In genomic region chr2:178296394-178297090, GRCh38 we compare ENCODE assay signal across 1 cellular context.
TF ChIP-seq lines count a peak whose summit lies in the region.

No MANE protein-coding gene starts in this region.

TF ChIP-seq in WTC11, 78 proteins besides CTCF, POLR2A, EP300 and RAD21 (continued from another document):
- TF ChIP-seq PRDM15 (CRISPR knock-in tag; IDR thresholded peaks at IDR 0.05) (no peak), ESRRA (CRISPR knock-in tag; IDR thresholded peaks at IDR 0.05; ENCODE audit: borderline replicate concordance) (no peak), IRF2 (CRISPR knock-in tag; IDR thresholded peaks at IDR 0.05; ENCODE audit: borderline replicate concordance, low read depth) (no peak), ZNF396 (CRISPR knock-in tag; IDR thresholded peaks at IDR 0.05; ENCODE audit: borderline replicate concordance) (no peak), SP1 (CRISPR knock-in tag; conservative IDR thresholded peaks at IDR 0.05) (no peak), NFYB (CRISPR knock-in tag; conservative IDR thresholded peaks at IDR 0.05; ENCODE audit: low read depth) (no peak), OVOL2 (CRISPR knock-in tag; IDR thresholded peaks at IDR 0.05; ENCODE audit: borderline replicate concordance) (no peak), NR3C1 (CRISPR knock-in tag; conservative IDR thresholded peaks at IDR 0.05; ENCODE audit: low read depth) (no peak), AFF4 (CRISPR knock-in tag; IDR thresholded peaks at IDR 0.05; ENCODE audit: borderline replicate concordance) (no peak)
